ENCODE assay signal across 25 cellular contexts in the genomic region with DNA sequence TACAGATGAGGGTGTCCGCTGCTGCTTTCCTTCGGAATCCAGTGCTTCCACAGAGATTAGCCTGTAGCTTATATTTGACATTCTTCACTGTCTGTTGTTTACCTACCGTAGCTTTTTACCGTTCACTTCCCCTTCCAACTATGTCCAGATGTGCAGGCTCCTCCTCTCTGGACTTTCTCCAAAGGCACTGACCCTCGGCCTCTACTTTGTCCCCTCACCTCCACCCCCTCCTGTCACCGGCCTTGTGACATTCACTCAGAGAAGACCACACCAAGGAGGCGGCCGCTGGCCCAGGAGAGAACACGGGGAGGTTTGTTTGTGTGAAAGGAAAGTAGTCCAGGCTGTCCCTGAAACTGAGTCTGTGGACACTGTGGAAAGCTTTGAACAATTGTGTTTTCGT. TPM values are rescaled to one million over a fixed set of nuclear protein-coding genes. Genes with fewer than 3 reads are reported as not detected.
DNase-seq lines count a peak whose midpoint lies in the region; FAIRE-seq and TF ChIP-seq lines count a peak whose summit lies in the region.
"Had no signal": no experiment of that assay in that cellular context is flagged by ENCODE, and none has a peak within 500 bp of the region (broad histone marks: within the 10 kb centered on the region; RNA-seq: fewer than 3 reads in every experiment).

No MANE protein-coding gene starts in this region.

- TF ChIP-seq POLR2A in transverse colon (IDR thresholded peaks at IDR 0.05): peak; percentile 32

- H3K4me1 ChIP-seq in transverse colon: peaks cover 18 to 61% (median 43%) of the 10 kb centered on the region in 4 donors
- H3K4me1 ChIP-seq: BE2C had no signal

- WGBS in transverse colon (ENCODE audit: low coverage in 1 of 2), 2 donors: 22 to 45% methylated on average over 2 to 10 of the region's 10 CpGs

- H3K9ac ChIP-seq in neural cell (ENCODE audit: low read length): peak overlapping the region; percentile 28

- TF ChIP-seq EP300 in neural cell (conservative IDR thresholded peaks at IDR 0.05; ENCODE audit: poor library complexity, severe bottlenecking) (no peak), transverse colon (IDR thresholded peaks at IDR 0.05; ENCODE audit: low read depth) (no peak)

- no peak overlapping the region for H3K4me3 Mint-ChIP-seq in activated CD4-positive, alpha-beta T cell treated with anti-CD3 and anti-CD28 coated beads, Interleukin-2, amount 10 ng/mL, durations not matched to agents 7 days and 5 days
- H3K4me3 Mint-ChIP-seq: activated CD4-positive, alpha-beta T cell treated with anti-CD3 and anti-CD28 coated beads for 36 hours; effector memory CD8-positive, alpha-beta T cell had no signal

- no peaks in the 10 kb centered on the region for H3K36me3 Mint-ChIP-seq in activated CD4-positive, alpha-beta T cell treated with anti-CD3 and anti-CD28 coated beads, Interleukin-2, amount 10 ng/mL, durations not matched to agents 7 days and 5 days (ENCODE audit: low read depth)

- CTCF ChIA-PET in activated CD4-positive, alpha-beta T cell treated with anti-CD3 and anti-CD28 coated beads, Interleukin-2, amount 10 ng/mL, durations not matched to agents 7 days and 5 days (lab: Charles Lee): interaction anchor here (2.7 kb wide), 1 partner anchor 12 kb away, joined by 9 read pairs; no protein-coding TSS in a partner anchor

- H3K4me1 Mint-ChIP-seq in activated CD4-positive, alpha-beta T cell treated with anti-CD3 and anti-CD28 coated beads, Interleukin-2, amount 10 ng/mL, durations not matched to agents 7 days and 5 days: peaks cover 9% of the 10 kb centered on the region

- H3K4me3 ChIP-seq in neural cell (ENCODE audit: low read length) (no peak overlapping the region), transverse colon (no peak overlapping the region)
- H3K4me3 ChIP-seq: smooth muscle cell, thoracic aorta had no signal

- H3F3A ChIP-seq in neural cell (ENCODE audit: insufficient read depth, low read length, poor library complexity, severe bottlenecking): peaks cover 3% of the 10 kb centered on the region

- no peaks in the 10 kb centered on the region for H3K9me3 Mint-ChIP-seq in activated CD4-positive, alpha-beta T cell treated with anti-CD3 and anti-CD28 coated beads, Interleukin-2, amount 10 ng/mL, durations not matched to agents 7 days and 5 days
- H3K9me3 Mint-ChIP-seq: effector memory CD8-positive, alpha-beta T cell had no signal

- no peak overlapping the region for H2AFZ ChIP-seq in neural cell (ENCODE audit: low read depth, low read length)

- H3K36me3 ChIP-seq in neural cell (ENCODE audit: insufficient read depth, low read length) (peaks cover 16% of the 10 kb centered on the region), transverse colon (peaks cover 0 to 10% (median 4%) of the 10 kb centered on the region in 4 donors)

- H3K4me2 ChIP-seq in neural cell (ENCODE audit: low read length): no peak overlapping the region
- H3K4me2 ChIP-seq: smooth muscle cell had no signal

- H3K27me3 ChIP-seq in neural cell (ENCODE audit: insufficient read depth, low read depth, low read length) (no peaks in the 10 kb centered on the region), transverse colon (no peaks in the 10 kb centered on the region)
- H3K27me3 ChIP-seq: BE2C had no signal

- TF ChIP-seq RAD21 in neural cell (conservative IDR thresholded peaks at IDR 0.05): no peak

- H3K27ac ChIP-seq in neural cell (ENCODE audit: low read length) (peak overlapping the region; percentile 59), transverse colon (peak overlapping the region; percentile 86 to 91 (median 88))
- H3K27ac ChIP-seq: 22Rv1, thoracic aorta had no signal

- H4K20me1 ChIP-seq in neural cell (ENCODE audit: insufficient read depth): no peaks in the 10 kb centered on the region

- no peaks in the 10 kb centered on the region for H3K9me2 ChIP-seq in neural cell (ENCODE audit: insufficient read depth, low read length)

- intact Hi-C loops in transverse colon (cut with DNase I; ENCODE audit: low total_unique reads): no loop called here

- no peaks in the 10 kb centered on the region for H3K79me2 ChIP-seq in neural cell (replicated peaks; ENCODE audit: insufficient read depth, low read length)

- POLR2A ChIA-PET in activated CD4-positive, alpha-beta T cell treated with anti-CD3 and anti-CD28 coated beads, Interleukin-2, amount 10 ng/mL, durations not matched to agents 7 days and 5 days (lab: Charles Lee): no interaction called here

- FAIRE-seq in D721Med (lab: Jason Lieb, UNC): no peak
- FAIRE-seq: GM12891, keratinocyte had no signal

- in situ Hi-C loops in transverse colon (cut with MboI; ENCODE audit: low pct_ligation_motif_present in 1 of 4, low pct_unique_long_range_greater_than_20kb in 1 of 4, low sequenced_read_pairs in 3 of 4): no loop called here

- no peak for DNase-seq in activated CD4-positive, alpha-beta T cell treated with anti-CD3 and anti-CD28 coated beads, Interleukin-2, amount 10 ng/mL, durations not matched to agents 7 days and 5 days
- DNase-seq in activated CD4-positive, alpha-beta T cell treated with anti-CD3 and anti-CD28 coated beads for 1 hour: no peak
- DNase-seq in globus pallidus (ENCODE audit: low spot score): peak; percentile 31
- DNase-seq in transverse colon: peak; percentile 67
- no peak for DNase-seq in stimulated activated CD4-positive, alpha-beta T cell treated with anti-CD3 and anti-CD28 coated beads, Interleukin-12 subunit alpha, Interleukin-12 subunit beta, amount 100 ng/mL, for 4 hours
- no peak for DNase-seq in superior temporal gyrus (ENCODE audit: extremely low spot score)
- DNase-seq in D721Med (ENCODE audit: insufficient read length, low spot score): no peak
- DNase-seq: activated CD4-positive, alpha-beta T cell treated with anti-CD3 and anti-CD28 coated beads for 36 hours; activated effector memory CD4-positive, alpha-beta T cell treated with Interleukin-2 at 50 U/mL for 16 hours; BE2C; central memory CD4-positive, alpha-beta T cell; effector memory CD8-positive, alpha-beta T cell; NCI-H1048; NCI-H2081; NCI-H510A treated with DMSO at 0.1 percent for 48 hours; OCI-M1; stimulated activated CD4-positive, alpha-beta T cell treated with anti-CD3 and anti-CD28 coated beads, Interleukin-4, amount 100 ng/mL, for 4 hours; T1000 had no signal

- H3K9me3 ChIP-seq in neural cell (ENCODE audit: low read length) (no peaks in the 10 kb centered on the region), transverse colon (no peaks in the 10 kb centered on the region)
- H3K9me3 ChIP-seq: BE2C, thoracic aorta had no signal

- H3K27me3 Mint-ChIP-seq in activated CD4-positive, alpha-beta T cell treated with anti-CD3 and anti-CD28 coated beads, Interleukin-2, amount 10 ng/mL, durations not matched to agents 7 days and 5 days: no peaks in the 10 kb centered on the region
- H3K27me3 Mint-ChIP-seq: activated CD4-positive, alpha-beta T cell treated with anti-CD3 and anti-CD28 coated beads for 36 hours; effector memory CD8-positive, alpha-beta T cell had no signal

- no peak for TF ChIP-seq CTCF in neural cell (IDR thresholded peaks at IDR 0.05; ENCODE audit: poor library complexity, severe bottlenecking)
- no peak for TF ChIP-seq CTCF in transverse colon (IDR thresholded peaks at IDR 0.05)
- TF ChIP-seq CTCF in D721Med (IDR thresholded peaks at IDR 0.05; ENCODE audit: insufficient read depth, missing control alignments): no peak

- peak overlapping the region; percentile 27 for H3K27ac Mint-ChIP-seq in activated CD4-positive, alpha-beta T cell treated with anti-CD3 and anti-CD28 coated beads, Interleukin-2, amount 10 ng/mL, durations not matched to agents 7 days and 5 days
- H3K27ac Mint-ChIP-seq: activated CD4-positive, alpha-beta T cell treated with anti-CD3 and anti-CD28 coated beads for 36 hours had no signal

TF ChIP-seq in neural cell, 6 proteins besides CTCF, POLR2A, EP300 and RAD21:
- TF ChIP-seq TAF1 (IDR thresholded peaks at IDR 0.05; ENCODE audit: low read depth): no peak
- no peak for TF ChIP-seq EZH2 (IDR thresholded peaks at IDR 0.05; ENCODE audit: borderline replicate concordance, insufficient read depth, low read length, poor library complexity, severe bottlenecking)
- TF ChIP-seq, protein P1, sequence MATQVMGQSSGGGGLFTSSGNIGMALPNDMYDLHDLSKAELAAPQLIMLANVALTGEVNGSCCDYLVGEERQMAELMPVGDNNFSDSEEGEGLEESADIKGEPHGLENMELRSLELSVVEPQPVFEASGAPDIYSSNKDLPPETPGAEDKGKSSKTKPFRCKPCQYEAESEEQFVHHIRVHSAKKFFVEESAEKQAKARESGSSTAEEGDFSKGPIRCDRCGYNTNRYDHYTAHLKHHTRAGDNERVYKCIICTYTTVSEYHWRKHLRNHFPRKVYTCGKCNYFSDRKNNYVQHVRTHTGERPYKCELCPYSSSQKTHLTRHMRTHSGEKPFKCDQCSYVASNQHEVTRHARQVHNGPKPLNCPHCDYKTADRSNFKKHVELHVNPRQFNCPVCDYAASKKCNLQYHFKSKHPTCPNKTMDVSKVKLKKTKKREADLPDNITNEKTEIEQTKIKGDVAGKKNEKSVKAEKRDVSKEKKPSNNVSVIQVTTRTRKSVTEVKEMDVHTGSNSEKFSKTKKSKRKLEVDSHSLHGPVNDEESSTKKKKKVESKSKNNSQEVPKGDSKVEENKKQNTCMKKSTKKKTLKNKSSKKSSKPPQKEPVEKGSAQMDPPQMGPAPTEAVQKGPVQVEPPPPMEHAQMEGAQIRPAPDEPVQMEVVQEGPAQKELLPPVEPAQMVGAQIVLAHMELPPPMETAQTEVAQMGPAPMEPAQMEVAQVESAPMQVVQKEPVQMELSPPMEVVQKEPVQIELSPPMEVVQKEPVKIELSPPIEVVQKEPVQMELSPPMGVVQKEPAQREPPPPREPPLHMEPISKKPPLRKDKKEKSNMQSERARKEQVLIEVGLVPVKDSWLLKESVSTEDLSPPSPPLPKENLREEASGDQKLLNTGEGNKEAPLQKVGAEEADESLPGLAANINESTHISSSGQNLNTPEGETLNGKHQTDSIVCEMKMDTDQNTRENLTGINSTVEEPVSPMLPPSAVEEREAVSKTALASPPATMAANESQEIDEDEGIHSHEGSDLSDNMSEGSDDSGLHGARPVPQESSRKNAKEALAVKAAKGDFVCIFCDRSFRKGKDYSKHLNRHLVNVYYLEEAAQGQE (IDR thresholded peaks at IDR 0.05; ENCODE audit: borderline replicate concordance): no peak
- TF ChIP-seq POLR2AphosphoS5 (IDR thresholded peaks at IDR 0.05): no peak
- TF ChIP-seq MXI1 (conservative IDR thresholded peaks at IDR 0.05; ENCODE audit: poor library complexity, severe bottlenecking): no peak
- TF ChIP-seq SMC3 (conservative IDR thresholded peaks at IDR 0.05; ENCODE audit: poor library complexity): no peak

RNA-seq across cellular contexts. Expression of a gene that starts 15.5 kb away (rescaled TPM):
- total RNA-seq in activated CD4-positive, alpha-beta T cell treated with anti-CD3 and anti-CD28 coated beads, Interleukin-2, amount 10 ng/mL, durations not matched to agents 7 days and 5 days: not detected
- polyA plus RNA-seq in neural cell: not detected in 2 replicates
- polyA minus RNA-seq in neural cell: not detected in 2 replicates
- 100 to 1,000 TPM; 335 to 641 (median 446) TPM for total RNA-seq in transverse colon
- total RNA-seq: activated CD4-positive, alpha-beta T cell treated with anti-CD3 and anti-CD28 coated beads for 36 hours; SK-MEL-5 had no signal

Comparison
In these comparisons a context has a peak if more than half of its experiments do, and no peak if none do; other contexts are left out.
1. DNase-seq: peak in globus pallidus (single experiment) and transverse colon (single experiment); none in activated CD4-positive, alpha-beta T cell treated with anti-CD3 and anti-CD28 coated beads, Interleukin-2, amount 10 ng/mL, durations not matched to agents 7 days and 5 days (single experiment), activated CD4-positive, alpha-beta T cell treated with anti-CD3 and anti-CD28 coated beads for 1 hour (single experiment), stimulated activated CD4-positive, alpha-beta T cell treated with anti-CD3 and anti-CD28 coated beads, Interleukin-12 subunit alpha, Interleukin-12 subunit beta, amount 100 ng/mL, for 4 hours (single experiment), superior temporal gyrus (single experiment) and D721Med (single experiment).
2. RNA of a gene that starts 15.5 kb away (total RNA-seq): 335 to 641 TPM in transverse colon; not detected in activated CD4-positive, alpha-beta T cell treated with anti-CD3 and anti-CD28 coated beads, Interleukin-2, amount 10 ng/mL, durations not matched to agents 7 days and 5 days; every median in the first group is over 100 times any median in the second.